ENCODE assay signal across 26 cellular contexts in genomic region chr14:70011098-70011497, GRCh38.
DNase-seq lines count a peak whose midpoint lies in the region; ATAC-seq, FAIRE-seq and TF ChIP-seq lines count a peak whose summit lies in the region.
"Had no signal": no experiment of that assay in that cellular context is flagged by ENCODE, and none has a peak within 500 bp of the region (broad histone marks: within the 10 kb centered on the region; RNA-seq: fewer than 3 reads in every experiment).

No MANE protein-coding gene starts in this region.

- POLR2A ChIA-PET in A549 (lab: Yijun Ruan, JAX) (no interaction called here), GM12878 (lab: Charles Lee) (no interaction called here)

- H3K4ac ChIP-seq in mesendoderm (ENCODE audit: low read depth, low read length): no peak overlapping the region

- DNase-seq in A549 (ENCODE audit: low read depth in 1 of 2, low spot score in 1 of 2): no peak
- DNase-seq in DMS79 (lab: John Stamatoyannopoulos, UW): peak; percentile 64
- DNase-seq in NCI-H2196 treated with DMSO at 0.1 percent for 48 hours (lab: John Stamatoyannopoulos, UW; ENCODE audit: unreplicated experiment): peak; percentile 26
- no peak for DNase-seq in GM12878 (ENCODE audit: low read depth, low spot score)
- DNase-seq in GM20000 (ENCODE audit: low spot score): no peak
- no peak for DNase-seq in mesendoderm
- DNase-seq in pons (ENCODE audit: low spot score): no peak
- DNase-seq: activated CD4-positive, alpha-beta T cell treated with anti-CD3 and anti-CD28 coated beads, Interleukin-2, amount 10 ng/mL, durations not matched to agents 24 days and 14 days; activated naive CD8-positive, alpha-beta T cell treated with anti-CD3 and anti-CD28 coated beads, Interleukin-2, amount 50 U/mL, for 24 hours; body of pancreas; CD8-positive, alpha-beta T cell; colonic mucosa; heart left ventricle; Kasumi-1; left lung; NCI-H1092; NCI-H774; PC-3; psoas muscle; SHP77; stimulated activated CD4-positive, alpha-beta T cell treated with anti-CD3 and anti-CD28 coated beads, Interleukin-2, amount 100 ng/mL, for 24 hours; trophoblast cell had no signal

- H2AFZ ChIP-seq in GM12878 (ENCODE audit: control insufficient read depth, low read depth, low read length): peak overlapping the region; percentile 60
- H2AFZ ChIP-seq: neural progenitor cell had no signal

- TF ChIP-seq CTCF in A549 (IDR thresholded peaks at IDR 0.05) (no peak), GM12878 (IDR thresholded peaks at IDR 0.05 in 2 of 3, conservative IDR thresholded peaks at IDR 0.05 in 1 of 3; ENCODE audit: control insufficient read depth in 2 of 3, extremely low read depth in 1 of 3, insufficient read depth in 1 of 3, low read depth in 3 of 3, low read length in 3 of 3) (no peak), GM20000 (IDR thresholded peaks at IDR 0.05; ENCODE audit: extremely low read depth, missing control alignments) (no peak)

- H3K36me3 ChIP-seq in GM12878 (ENCODE audit: control insufficient read depth in 2 of 2, insufficient read depth in 2 of 2, low read length in 1 of 2): no peaks in the 10 kb centered on the region
- no peaks in the 10 kb centered on the region for H3K36me3 ChIP-seq in mesendoderm (ENCODE audit: control insufficient read depth, insufficient read depth, low read length)
- H3K36me3 ChIP-seq: colonic mucosa, heart left ventricle, left lung had no signal

- ATAC-seq in A549: no peak
- ATAC-seq in GM12878: no peak
- no peak for ATAC-seq in HG03520 (IDR thresholded peaks at IDR 0.05; ENCODE audit: unreplicated experiment)
- ATAC-seq: activated naive CD8-positive, alpha-beta T cell treated with anti-CD3 and anti-CD28 coated beads, Interleukin-2, amount 50 U/mL, for 24 hours; body of pancreas; CD8-positive, alpha-beta T cell; heart left ventricle; left lung; PC-3; psoas muscle had no signal

- SMC1A ChIA-PET in GM12878 (lab: Charles Lee; ENCODE audit: uncharacterized antibody, unreplicated experiment): interaction anchor here (1.7 kb wide), 1 partner anchor 61 kb away, joined by 4 read pairs; no protein-coding TSS in a partner anchor

- H2AK5ac ChIP-seq in mesendoderm (ENCODE audit: low read length): no peak overlapping the region

- intact Hi-C loops in GM12878 (cut with micrococcal nuclease; ENCODE audit: unreplicated experiment): loop anchor here (5.0 kb wide), 2 partner anchors 134 to 279 kb away; partner anchors contain the start of gene SMOC1

- RAD21 ChIA-PET in GM12878 (lab: Charles Lee; ENCODE audit: unreplicated experiment): no interaction called here

- WGBS in A549 (ENCODE audit: missing lambda C conversion rate): 90% methylated on average over 6 of the region's 6 CpGs
- WGBS in GM12878 (ENCODE audit: insufficient coverage, insufficient replicate concordance, low lambda C conversion rate, missing lambda C conversion rate): 85% methylated on average over 6 of the region's 6 CpGs
- WGBS in mesendoderm (ENCODE audit: extremely low coverage, insufficient coverage, low lambda C conversion rate): no CpG with 5 or more reads among the region's 6 CpGs

- H3K27ac ChIP-seq in A549 (peak overlapping the region; percentile 4 to 58; a peak in 4 of 6 replicates), GM12878 (ENCODE audit: control insufficient read depth, insufficient read depth) (no peak overlapping the region), mesendoderm (ENCODE audit: low read depth, low read length) (no peak overlapping the region)
- H3K27ac ChIP-seq: body of pancreas, colonic mucosa, heart left ventricle, left lung, neural progenitor cell, psoas muscle, skin epidermis had no signal

- H3K18ac ChIP-seq in mesendoderm (ENCODE audit: low read length): no peak overlapping the region

- H3K79me1 ChIP-seq in mesendoderm (ENCODE audit: low read length): no peaks in the 10 kb centered on the region

- H3K27me3 ChIP-seq in GM12878 (replicated peaks in 1 of 2; ENCODE audit: control insufficient read depth in 2 of 2, insufficient read depth in 2 of 2, low read length in 1 of 2) (no peaks in the 10 kb centered on the region), mesendoderm (ENCODE audit: insufficient read depth, low read length, poor library complexity) (no peaks in the 10 kb centered on the region)
- H3K27me3 ChIP-seq: body of pancreas, colonic mucosa, neural progenitor cell had no signal

- FAIRE-seq in A549 (lab: Jason Lieb, UNC) (no peak), GM12878 (lab: Jason Lieb, UNC) (no peak)
- FAIRE-seq: H54 had no signal

- H3K4me2 ChIP-seq in A549: no peak overlapping the region
- H3K4me2 ChIP-seq in GM12878 (ENCODE audit: control insufficient read depth, insufficient read depth): no peak overlapping the region
- H3K4me2 ChIP-seq in mesendoderm (ENCODE audit: low read length): no peak overlapping the region
- H3K4me2 ChIP-seq: neural progenitor cell had no signal

- H2BK120ac ChIP-seq in mesendoderm (ENCODE audit: low read depth, low read length): no peak overlapping the region

- H4K20me1 ChIP-seq in GM12878 (ENCODE audit: control insufficient read depth, insufficient read depth): no peaks in the 10 kb centered on the region

- TF ChIP-seq POLR2A in A549 (IDR thresholded peaks at IDR 0.05; ENCODE audit: low read length) (no peak), GM12878 (IDR thresholded peaks at IDR 0.05; ENCODE audit: low read depth, low read length) (no peak)

- no peak overlapping the region for H4K8ac ChIP-seq in mesendoderm (ENCODE audit: low read depth, low read length)

- no peak overlapping the region for H3K56ac ChIP-seq in mesendoderm (ENCODE audit: low read length)

- TF ChIP-seq EP300 in A549 (IDR thresholded peaks at IDR 0.05) (no peak), GM12878 (IDR thresholded peaks at IDR 0.05; ENCODE audit: borderline replicate concordance in 1 of 2, control insufficient read depth in 1 of 2, low read depth in 2 of 2, low read length in 2 of 2) (no peak)

- CTCF ChIA-PET in A549 (lab: Yijun Ruan, JAX) (interaction anchor here (0.7 to 2.2 kb wide), 4 partner anchors 10 to 192 kb away, joined by 3 to 14 read pairs (median 4); no protein-coding TSS in a partner anchor), GM12878 (lab: Yijun Ruan, JAX) (interaction anchor here (0.9 to 3.5 kb wide), 4 partner anchors 10 to 192 kb away, joined by 3 to 22 read pairs (median 16); no protein-coding TSS in a partner anchor)

- BruUV-seq in GM12878 (replicated peaks; lab: Mats Ljungman, UMichigan): no TSS peak

- TF ChIP-seq RAD21 in A549 (conservative IDR thresholded peaks at IDR 0.05 in 1 of 2, IDR thresholded peaks at IDR 0.05 in 1 of 2) (no peak), GM12878 (IDR thresholded peaks at IDR 0.05; ENCODE audit: insufficient read depth, low read depth, low read length) (no peak)

- in situ Hi-C loops in GM12878 (cut with MboI): no loop called here

- H2BK15ac ChIP-seq in mesendoderm (replicated peaks; ENCODE audit: low read depth): no peak overlapping the region

- no peak overlapping the region for H3K23ac ChIP-seq in mesendoderm (ENCODE audit: low read length)

- H4K5ac ChIP-seq in mesendoderm (ENCODE audit: low read length): no peak overlapping the region

- H2BK5ac ChIP-seq in mesendoderm (ENCODE audit: low read length): no peak overlapping the region

- H3K9me3 ChIP-seq in A549 (no peaks in the 10 kb centered on the region), GM12878 (replicated peaks; ENCODE audit: control insufficient read depth, insufficient read depth, low read length) (no peaks in the 10 kb centered on the region; the same call in 2 of the 3 replicates)
- H3K9me3 ChIP-seq: body of pancreas, colonic mucosa, heart left ventricle, left lung, psoas muscle had no signal

- H3K4me1 ChIP-seq in A549 (peaks cover 10% of the 10 kb centered on the region; the same call in 2 of the 3 replicates), GM12878 (ENCODE audit: control insufficient read depth, insufficient read depth, low read length) (peaks cover 24% of the 10 kb centered on the region), mesendoderm (ENCODE audit: control insufficient read depth, low read depth, low read length) (no peaks in the 10 kb centered on the region)
- H3K4me1 ChIP-seq: colonic mucosa, heart left ventricle, left lung, psoas muscle had no signal

- H3K79me2 ChIP-seq in GM12878 (ENCODE audit: control insufficient read depth, insufficient read depth, low read length) (no peaks in the 10 kb centered on the region), mesendoderm (ENCODE audit: control insufficient read depth, insufficient read depth, low read length) (no peaks in the 10 kb centered on the region)

- H3K9ac ChIP-seq in GM12878 (ENCODE audit: control insufficient read depth, insufficient read depth, low read length): no peak overlapping the region
- H3K9ac ChIP-seq in mesendoderm (ENCODE audit: low read length): no peak overlapping the region
- H3K9ac ChIP-seq: neural progenitor cell had no signal

- H3K4me3 ChIP-seq in A549 (no peak overlapping the region), GM12878 (no peak overlapping the region), mesendoderm (ENCODE audit: low read length) (no peak overlapping the region)
- H3K4me3 ChIP-seq: body of pancreas, colonic mucosa, heart left ventricle, left lung, neural progenitor cell, psoas muscle, skin epidermis had no signal

TF ChIP-seq in A549, 52 proteins besides CTCF, POLR2A, EP300 and RAD21:
- TF ChIP-seq POLR2AphosphoS2 (conservative IDR thresholded peaks at IDR 0.05; ENCODE audit: low read length) (no peak), HOXB5 (CRISPR knock-in tag; IDR thresholded peaks at IDR 0.05) (no peak), HDAC2 (IDR thresholded peaks at IDR 0.05) (no peak), KDM1A (IDR thresholded peaks at IDR 0.05; ENCODE audit: low read depth) (no peak), RFX5 (IDR thresholded peaks at IDR 0.05) (no peak), FOXS1 (CRISPR knock-in tag; IDR thresholded peaks at IDR 0.05) (no peak), NPAS2 (CRISPR knock-in tag; IDR thresholded peaks at IDR 0.05; ENCODE audit: borderline replicate concordance) (no peak), CBX2 (IDR thresholded peaks at IDR 0.05; ENCODE audit: borderline replicate concordance, low read depth) (no peak)

TF ChIP-seq in GM12878, 131 proteins besides CTCF, POLR2A, EP300 and RAD21 (continues in another document):
- TF ChIP-seq CBFB (IDR thresholded peaks at IDR 0.05; ENCODE audit: low read depth): no peak
- no peak for TF ChIP-seq SIN3A (IDR thresholded peaks at IDR 0.05; ENCODE audit: low read depth, low read length)
- TF ChIP-seq SPI1 (IDR thresholded peaks at IDR 0.05; ENCODE audit: borderline replicate concordance, insufficient read depth, low read depth, low read length): no peak
- no peak for TF ChIP-seq NRF1 (conservative IDR thresholded peaks at IDR 0.05; ENCODE audit: low read depth, low read length)
- no peak for TF ChIP-seq EGR1 (IDR thresholded peaks at IDR 0.05; ENCODE audit: borderline replicate concordance in 1 of 2, low read depth in 2 of 2, low read length in 2 of 2)
- no peak for TF ChIP-seq ZNF384 (IDR thresholded peaks at IDR 0.05; ENCODE audit: borderline replicate concordance, low read depth, low read length)

Comparison
In these comparisons a context has a peak if more than half of its experiments do, and no peak if none do; other contexts are left out.
1. DNase-seq: peak in DMS79 (single experiment) and NCI-H2196 treated with DMSO at 0.1 percent for 48 hours (single experiment); none in A549 (0 of 2), GM12878 (single experiment), GM20000 (single experiment), mesendoderm (single experiment) and pons (single experiment).
2. H3K27ac ChIP-seq: peak in A549 (2 of 2); none in GM12878 (single experiment) and mesendoderm (single experiment).